Comparison of ENCODE assay signal across 1 cellular context in genomic region chr14:68327231-68327630, GRCh38.
TF ChIP-seq lines count a peak whose summit lies in the region.

No MANE protein-coding gene starts in this region.

TF ChIP-seq in GM12878, 131 proteins besides CTCF, POLR2A, EP300 and RAD21 (continued from another document):
- no peak for TF ChIP-seq ZNF687 (IDR thresholded peaks at IDR 0.05)
- no peak for TF ChIP-seq WRNIP1 (IDR thresholded peaks at IDR 0.05; ENCODE audit: borderline replicate concordance, low read depth, low read length)
- no peak for TF ChIP-seq CHD2 (IDR thresholded peaks at IDR 0.05; ENCODE audit: borderline replicate concordance, low read depth, low read length)
- no peak for TF ChIP-seq ELK1 (IDR thresholded peaks at IDR 0.05; ENCODE audit: low read depth, low read length)
- peak; percentile 43; the same call in 1 of the 2 replicates for TF ChIP-seq NFIC (IDR thresholded peaks at IDR 0.05; ENCODE audit: low read depth, low read length)
- TF ChIP-seq IKZF2 (IDR thresholded peaks at IDR 0.05): peak in 1 of 2 experiments; percentile 21; a peak in 2 of 4 replicates
- no peak for TF ChIP-seq NKRF (conservative IDR thresholded peaks at IDR 0.05)
- TF ChIP-seq JUND (IDR thresholded peaks at IDR 0.05; ENCODE audit: low read depth, low read length): no peak
- no peak for TF ChIP-seq ZBTB40 (IDR thresholded peaks at IDR 0.05; ENCODE audit: borderline replicate concordance)
- TF ChIP-seq TCF3 (IDR thresholded peaks at IDR 0.05; ENCODE audit: borderline replicate concordance, insufficient read depth, low read depth, low read length): no peak
- no peak for TF ChIP-seq SREBF2 (IDR thresholded peaks at IDR 0.05; ENCODE audit: low read length)
- TF ChIP-seq MLLT1 (IDR thresholded peaks at IDR 0.05): peak; percentile 44; the same call in 1 of the 2 replicates
- peak; percentile 74; the same call in 1 of the 2 replicates for TF ChIP-seq SPI1 (IDR thresholded peaks at IDR 0.05; ENCODE audit: borderline replicate concordance, insufficient read depth, low read depth, low read length)
- no peak for TF ChIP-seq ZBTB4 (CRISPR knock-in tag; IDR thresholded peaks at IDR 0.05)
- TF ChIP-seq NR2C2 (IDR thresholded peaks at IDR 0.05; ENCODE audit: borderline replicate concordance, control insufficient read depth, insufficient read length, low read depth): no peak
- TF ChIP-seq CEBPB (IDR thresholded peaks at IDR 0.05; ENCODE audit: borderline replicate concordance in 1 of 2, low read depth in 2 of 2, low read length in 2 of 2): no peak
- TF ChIP-seq NRF1 (conservative IDR thresholded peaks at IDR 0.05; ENCODE audit: low read depth, low read length): no peak
- peak; percentile 38; the same call in 1 of the 2 replicates for TF ChIP-seq ATF7 (IDR thresholded peaks at IDR 0.05; ENCODE audit: low read depth)
- TF ChIP-seq HSF1 (IDR thresholded peaks at IDR 0.05; ENCODE audit: low read depth, low read length): no peak
- no peak for TF ChIP-seq EED (IDR thresholded peaks at IDR 0.05; ENCODE audit: low read depth)
- no peak for TF ChIP-seq YBX1 (IDR thresholded peaks at IDR 0.05)
